In the genomic region with DNA sequence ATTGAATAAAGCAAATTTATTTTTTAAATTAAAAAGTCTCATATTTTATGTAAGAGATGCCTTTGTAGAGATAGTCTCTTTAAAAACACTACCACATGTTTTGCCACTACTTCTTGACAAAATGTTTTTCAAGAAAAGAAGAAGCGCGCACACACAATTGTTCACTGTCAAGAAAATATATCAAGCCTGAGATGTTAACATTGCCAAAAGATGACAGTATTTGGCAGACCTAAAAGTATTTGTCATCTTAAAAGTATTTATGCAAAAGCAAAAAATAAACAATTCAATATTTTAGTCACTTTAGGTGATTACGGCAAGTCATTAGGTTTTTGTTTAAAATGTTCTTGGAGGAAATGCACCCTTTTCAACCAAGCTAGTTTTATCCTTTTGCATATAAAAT, we compare ENCODE assay signal across 22 cellular contexts.
DNase-seq lines count a peak whose midpoint lies in the region; ATAC-seq and TF ChIP-seq lines count a peak whose summit lies in the region.
"Had no signal": no experiment of that assay in that cellular context is flagged by ENCODE, and none has a peak within 500 bp of the region (broad histone marks: within the 10 kb centered on the region; RNA-seq: fewer than 3 reads in every experiment).

No MANE protein-coding gene starts in this region.

- H3K27ac ChIP-seq in RWPE2 (ENCODE audit: poor library complexity, severe bottlenecking), result peak overlapping the region; percentile 37
- H3K27ac ChIP-seq: epithelial cell of prostate, lower lobe of right lung had no signal

- ATAC-seq in RWPE2 (ENCODE audit: low read depth), result 0 out of 3 replicates have a peak, but pooled peaks have one; percentile 13
- ATAC-seq in activated naive CD4-positive, alpha-beta T cell treated with anti-CD3 and anti-CD28 coated beads, Interleukin-2, amount 50 U/mL, for 72 hours, result no peak
- no peak for ATAC-seq in GM18868 (IDR thresholded peaks at IDR 0.05; ENCODE audit: unreplicated experiment)
- ATAC-seq: lower lobe of right lung had no signal

- H3K27ac Mint-ChIP-seq in activated naive CD4-positive, alpha-beta T cell treated with anti-CD3 and anti-CD28 coated beads, Interleukin-2, amount 50 U/mL, for 72 hours, result no peak overlapping the region
- H3K27ac Mint-ChIP-seq: activated B cell treated with CpG ODN at 0.5 μM for 24 hours; activated naive CD8-positive, alpha-beta T cell treated with anti-CD3 and anti-CD28 coated beads, Interleukin-2, amount 10 ng/mL, durations not matched to agents 7 days and 5 days; activated T-helper 1 cell treated with anti-CD3 and anti-CD28 coated beads, Interleukin-12 subunit alpha, Interleukin-12 subunit beta, Interleukin-2, Interleukin-4 antibody, amounts not matched to agents 30 ng/mL and 10 ng/mL and 1 ng/mL, durations not matched to agents 14 hours and 24 hours and 36 hours; CD14-positive monocyte; progenitor cell of endocrine pancreas had no signal

- H3K9me3 ChIP-seq in RWPE2 (ENCODE audit: severe bottlenecking), result no peaks in the 10 kb centered on the region
- H3K9me3 ChIP-seq: lower lobe of right lung, MG63 had no signal

- TF ChIP-seq CTCF in AG10803 (conservative IDR thresholded peaks at IDR 0.05; ENCODE audit: low read length), result no peak
- no peak for TF ChIP-seq CTCF in RWPE2 (IDR thresholded peaks at IDR 0.05; ENCODE audit: poor library complexity, severe bottlenecking)
- TF ChIP-seq CTCF in fibroblast of mammary gland (conservative IDR thresholded peaks at IDR 0.05; ENCODE audit: control insufficient read depth, insufficient read depth, low read depth, low read length), result no peak

- H3K4me3 ChIP-seq in AG10803 (ENCODE audit: low read length) (no peak overlapping the region), RWPE2 (ENCODE audit: severe bottlenecking) (no peak overlapping the region), fibroblast of mammary gland (ENCODE audit: control insufficient read depth, low read depth, low read length) (no peak overlapping the region), skeletal muscle cell (ENCODE audit: low read depth, low read length) (no peak overlapping the region)
- H3K4me3 ChIP-seq: lower lobe of right lung, MG63 had no signal

- H3K4me1 ChIP-seq in RWPE2 (ENCODE audit: insufficient read depth, poor library complexity, severe bottlenecking), result peaks cover 16% of the 10 kb centered on the region
- H3K4me1 ChIP-seq: lower lobe of right lung had no signal

- H3K36me3 Mint-ChIP-seq in activated naive CD4-positive, alpha-beta T cell treated with anti-CD3 and anti-CD28 coated beads, Interleukin-2, amount 50 U/mL, for 72 hours, result no peaks in the 10 kb centered on the region
- H3K36me3 Mint-ChIP-seq: CD14-positive monocyte had no signal

- peak; percentile 86 for DNase-seq in AG10803 (ENCODE audit: low read depth)
- DNase-seq in RWPE2 (ENCODE audit: low spot score), result no peak
- peak; percentile 92 for DNase-seq in fibroblast of mammary gland (ENCODE audit: low read depth)
- DNase-seq in skeletal muscle cell (ENCODE audit: low read depth), result peak; percentile 60
- DNase-seq in activated naive CD4-positive, alpha-beta T cell treated with anti-CD3 and anti-CD28 coated beads, Interleukin-2, amount 50 U/mL, for 72 hours (ENCODE audit: low spot score in 2 of 2), result no peak
- no peak for DNase-seq in NCI-H2081 treated with DMSO at 0.1 percent for 48 hours (lab: John Stamatoyannopoulos, UW)
- DNase-seq in SKM-1 treated with dmso at 0.1 percent for 144 hours (lab: John Stamatoyannopoulos, UW; ENCODE audit: unreplicated experiment), result no peak
- DNase-seq: ACHN; activated B cell treated with CpG ODN at 0.5 μM for 24 hours; activated naive CD8-positive, alpha-beta T cell treated with anti-CD3 and anti-CD28 coated beads, Interleukin-2, amount 10 ng/mL, durations not matched to agents 7 days and 5 days; islet precursor cell; lower lobe of right lung; MG63; Right ventricle myocardium superior; stimulated activated CD8-positive, alpha-beta memory T cell treated with anti-CD3 and anti-CD28 coated beads, Interleukin-4, amount 100 ng/mL, for 48 hours had no signal

- no peaks in the 10 kb centered on the region for H3K9me3 Mint-ChIP-seq in activated naive CD4-positive, alpha-beta T cell treated with anti-CD3 and anti-CD28 coated beads, Interleukin-2, amount 50 U/mL, for 72 hours
- H3K9me3 Mint-ChIP-seq: activated B cell treated with CpG ODN at 0.5 μM for 24 hours; activated naive CD8-positive, alpha-beta T cell treated with anti-CD3 and anti-CD28 coated beads, Interleukin-2, amount 10 ng/mL, durations not matched to agents 7 days and 5 days; activated T-helper 1 cell treated with anti-CD3 and anti-CD28 coated beads, Interleukin-12 subunit alpha, Interleukin-12 subunit beta, Interleukin-2, Interleukin-4 antibody, amounts not matched to agents 30 ng/mL and 10 ng/mL and 1 ng/mL, durations not matched to agents 14 hours and 24 hours and 36 hours; CD14-positive monocyte; IgD-negative memory B cell; neural crest cell had no signal

- no peaks in the 10 kb centered on the region for H3K36me3 ChIP-seq in RWPE2 (ENCODE audit: low read depth)
- H3K36me3 ChIP-seq: lower lobe of right lung, MG63 had no signal

- H3K27me3 ChIP-seq in RWPE2 (ENCODE audit: insufficient read depth, poor library complexity, severe bottlenecking), result peaks cover 3% of the 10 kb centered on the region
- H3K27me3 ChIP-seq: MG63 had no signal

Comparison
In these comparisons a context has a peak if more than half of its experiments do, and no peak if none do; other contexts are left out.
1. DNase-seq: peak in AG10803 (single experiment), fibroblast of mammary gland (single experiment) and skeletal muscle cell (single experiment); none in RWPE2 (single experiment), activated naive CD4-positive, alpha-beta T cell treated with anti-CD3 and anti-CD28 coated beads, Interleukin-2, amount 50 U/mL, for 72 hours (0 of 2), NCI-H2081 treated with DMSO at 0.1 percent for 48 hours (single experiment) and SKM-1 treated with dmso at 0.1 percent for 144 hours (single experiment).